In genomic region chr1:111488669-111489068, GRCh38 we compare ENCODE assay signal across 20 cellular contexts. TPM values are rescaled to one million over a fixed set of nuclear protein-coding genes. Genes with fewer than 3 reads are reported as not detected.
"Had no signal": no experiment of that assay in that cellular context is flagged by ENCODE, and none has a peak within 500 bp of the region (broad histone marks: within the 10 kb centered on the region; RNA-seq: fewer than 3 reads in every experiment).

No MANE protein-coding gene starts in this region.

- H3K27me3 ChIP-seq: body of pancreas, thyroid gland had no signal

- H3K4me1 ChIP-seq: body of pancreas, thyroid gland had no signal

- H3K27ac ChIP-seq: thyroid gland had no signal

- H3K9me3 ChIP-seq: body of pancreas, thyroid gland had no signal

- DNase-seq: activated CD4-positive, alpha-beta T cell treated with anti-CD3 and anti-CD28 coated beads for 4 hours; activated CD8-positive, alpha-beta memory T cell treated with anti-CD3 and anti-CD28 coated beads, Interleukin-2, amount 50 U/mL, for 48 hours; activated gamma-delta T cell; activated T-cell treated with anti-CD3 and anti-CD28 coated beads, Interleukin-2, amount 50 U/mL, for 72 hours; amniotic stem cell; body of pancreas; central memory CD4-positive, alpha-beta T cell; effector CD8-positive, alpha-beta T cell; natural killer cell; stimulated activated CD4-positive, alpha-beta T cell treated with anti-CD3 and anti-CD28 coated beads, Interleukin-4, amount 100 ng/mL, for 4 hours; stimulated activated CD8-positive, alpha-beta memory T cell treated with anti-CD3 and anti-CD28 coated beads, Interleukin-4, amount 100 ng/mL, for 48 hours; stimulated activated naive CD8-positive, alpha-beta T cell treated with anti-CD3 and anti-CD28 coated beads, Interleukin-15, amount 100 ng/mL, for 72 hours; SW 1271; thyroid gland had no signal

- H3K36me3 ChIP-seq: thyroid gland had no signal

- ATAC-seq: activated naive CD4-positive, alpha-beta T cell treated with anti-CD3 and anti-CD28 coated beads, Interleukin-2, amount 50 U/mL, for 72 hours; activated T-cell treated with anti-CD3 and anti-CD28 coated beads, Interleukin-2, amount 50 U/mL, for 72 hours; body of pancreas; natural killer cell; stimulated activated naive CD8-positive, alpha-beta T cell treated with anti-CD3 and anti-CD28 coated beads, Interleukin-15, amount 100 ng/mL, for 72 hours; WTC11 had no signal

- H3K4me3 ChIP-seq: body of pancreas, coronary artery, skin epidermis, thyroid gland had no signal

RNA-seq across cellular contexts. Expression of gene ADORA3, which starts 14.8 kb away (rescaled TPM):
- total RNA-seq: SK-MEL-5 had no signal

RNA-seq across cellular contexts. Expression of gene TMIGD3, which starts 14.8 kb away (rescaled TPM):
- total RNA-seq: activated naive CD4-positive, alpha-beta T cell treated with anti-CD3 and anti-CD28 coated beads, Interleukin-2, amount 50 U/mL, for 72 hours; activated T-cell treated with anti-CD3 and anti-CD28 coated beads, Interleukin-2, amount 50 U/mL, for 72 hours; T-helper 2 cell treated with Interferon-gamma antibody and Interleukin-4, amounts not matched to agents 100 ng/mL and 5 ng/mL, for 36 hours; WTC11 had no signal

RNA-seq across cellular contexts. Expression of gene C1orf162, which starts 14.9 kb away (rescaled TPM):
- total RNA-seq: SK-MEL-5 had no signal
